32 cellular contexts compared by ENCODE assay signal in the genomic region with DNA sequence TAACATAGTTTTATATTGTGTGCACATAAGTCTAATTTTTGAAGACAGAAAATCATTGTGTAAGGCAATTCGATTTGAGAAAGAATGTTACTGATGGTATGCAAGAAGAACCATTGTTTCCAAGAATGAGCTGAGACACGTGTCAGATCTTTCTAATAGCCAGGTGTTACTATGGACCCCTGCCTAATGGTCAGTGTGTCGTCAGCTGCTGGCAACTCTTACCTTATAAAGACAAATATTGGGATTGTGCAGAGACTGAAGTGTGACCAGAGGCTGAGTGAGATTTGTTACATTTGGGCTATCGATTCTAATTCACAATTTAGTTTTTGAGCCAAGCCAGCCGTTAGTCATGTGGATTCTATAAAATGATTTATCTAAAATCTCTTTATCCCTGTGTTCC.
"Had no signal": no experiment of that assay in that cellular context is flagged by ENCODE, and none has a peak within 500 bp of the region (broad histone marks: within the 10 kb centered on the region; RNA-seq: fewer than 3 reads in every experiment).

No MANE protein-coding gene starts in this region.

- H3K27me3 ChIP-seq: ascending aorta, breast epithelium, Peyer's patch had no signal

- H3K27ac ChIP-seq: ascending aorta, breast epithelium, KMS-11, Peyer's patch, RWPE1 had no signal

- DNase-seq: activated CD4-positive, alpha-beta T cell treated with anti-CD3 and anti-CD28 coated beads, Interleukin-2, amount 10 ng/mL, durations not matched to agents 24 days and 14 days; activated CD4-positive, alpha-beta T cell treated with anti-CD3 and anti-CD28 coated beads, Interleukin-2, amount 50 U/mL, for 4 hours; activated CD8-positive, alpha-beta T cell treated with anti-CD3 and anti-CD28 coated beads for 36 hours; activated effector memory CD4-positive, alpha-beta T cell treated with anti-CD3 and anti-CD28 coated beads, Interleukin-2, amount 50 U/mL, for 16 hours; activated naive CD4-positive, alpha-beta T cell; activated naive CD4-positive, alpha-beta T cell treated with anti-CD3 and anti-CD28 coated beads, Interleukin-2, amount 50 U/mL, for 16 hours; activated naive CD8-positive, alpha-beta T cell treated with anti-CD3 and anti-CD28 coated beads for 36 hours; activated T-cell treated with anti-CD3 and anti-CD28 coated beads, Interleukin-2, amount 50 U/mL, for 1 hour; activated T-cell treated with anti-CD3 and anti-CD28 coated beads, Interleukin-2, amount 50 U/mL, for 72 hours; amniotic stem cell; MM.1S; MV-4-11; NCI-H1092; NCI-H146; NCI-H187; NCI-H2029 treated with DMSO at 0.1 percent for 48 hours; NCI-H2107; NCI-H2171; NCI-H510A; NCI-H526 treated with DMSO at 0.1 percent for 48 hours; NCI-H82; NK-92 treated with Interleukin-12 subunit alpha and Interleukin-12 subunit beta, amount 100 ng/mL, for 24 hours; PC-3; Peyer's patch; SIG-M5; T1000 had no signal

- ATAC-seq: activated CD8-positive, alpha-beta T cell treated with anti-CD3 and anti-CD28 coated beads for 36 hours; activated T-cell treated with anti-CD3 and anti-CD28 coated beads, Interleukin-2, amount 50 U/mL, for 72 hours; activated T-helper 17 cell treated with anti-CD3 and anti-CD28 coated beads, Interleukin-2, amount 50 U/mL, for 72 hours; PC-3; Right ventricle myocardium inferior had no signal

- H3K36me3 ChIP-seq: ascending aorta, breast epithelium, Peyer's patch had no signal

- H3K9me3 ChIP-seq: ascending aorta, breast epithelium, Peyer's patch had no signal

- H3K4me3 ChIP-seq: ascending aorta, breast epithelium, Peyer's patch had no signal

- H3K4me1 ChIP-seq: ascending aorta, breast epithelium, Peyer's patch had no signal
